In genomic region chr10:14163374-14164125, GRCh38 we compare ENCODE assay signal across 20 cellular contexts.
DNase-seq lines count a peak whose midpoint lies in the region; TF ChIP-seq lines count a peak whose summit lies in the region.
"Had no signal": no experiment of that assay in that cellular context is flagged by ENCODE, and none has a peak within 500 bp of the region (broad histone marks: within the 10 kb centered on the region; RNA-seq: fewer than 3 reads in every experiment).

No MANE protein-coding gene starts in this region.

- H3K9ac ChIP-seq in stomach smooth muscle (ENCODE audit: low read length in 2 of 2), result no peak overlapping the region

- H3K9me3 Mint-ChIP-seq in activated CD4-positive, alpha-beta T cell treated with anti-CD3 and anti-CD28 coated beads, Interleukin-2, amount 10 ng/mL, durations not matched to agents 24 days and 14 days, result no peaks in the 10 kb centered on the region
- no peaks in the 10 kb centered on the region for H3K9me3 Mint-ChIP-seq in HFFc6
- H3K9me3 Mint-ChIP-seq: activated naive CD8-positive, alpha-beta T cell treated with anti-CD3 and anti-CD28 coated beads, Interleukin-2, amount 10 ng/mL, durations not matched to agents 7 days and 5 days had no signal

- H3K4me1 ChIP-seq in stomach smooth muscle (ENCODE audit: control insufficient read depth, insufficient read depth, low read length), result no peaks in the 10 kb centered on the region
- H3K4me1 ChIP-seq: breast epithelium, gastrocnemius medialis, lower lobe of right lung, thyroid gland had no signal

- H3K4me3 Mint-ChIP-seq in activated CD4-positive, alpha-beta T cell treated with anti-CD3 and anti-CD28 coated beads, Interleukin-2, amount 10 ng/mL, durations not matched to agents 24 days and 14 days, result no peak overlapping the region
- H3K4me3 Mint-ChIP-seq in HFFc6, result no peak overlapping the region
- H3K4me3 Mint-ChIP-seq: activated naive CD8-positive, alpha-beta T cell treated with anti-CD3 and anti-CD28 coated beads, Interleukin-2, amount 10 ng/mL, durations not matched to agents 7 days and 5 days had no signal

- peaks cover 0 to 4% of the 10 kb centered on the region in 2 donors for H3K27me3 ChIP-seq in stomach smooth muscle (ENCODE audit: control insufficient read depth in 1 of 2, insufficient read depth in 2 of 2, low read length in 2 of 2)
- H3K27me3 ChIP-seq: thyroid gland had no signal

- peaks cover 20% of the 10 kb centered on the region for H3K27me3 Mint-ChIP-seq in activated CD4-positive, alpha-beta T cell treated with anti-CD3 and anti-CD28 coated beads, Interleukin-2, amount 10 ng/mL, durations not matched to agents 24 days and 14 days
- peaks cover 43% of the 10 kb centered on the region for H3K27me3 Mint-ChIP-seq in HFFc6 (ENCODE audit: insufficient read depth)

- H3K27ac Mint-ChIP-seq in activated CD4-positive, alpha-beta T cell treated with anti-CD3 and anti-CD28 coated beads, Interleukin-2, amount 10 ng/mL, durations not matched to agents 24 days and 14 days, result no peak overlapping the region
- H3K27ac Mint-ChIP-seq in HFFc6, result no peak overlapping the region
- H3K27ac Mint-ChIP-seq: activated naive CD8-positive, alpha-beta T cell treated with anti-CD3 and anti-CD28 coated beads, Interleukin-2, amount 10 ng/mL, durations not matched to agents 7 days and 5 days had no signal

- H3K36me3 Mint-ChIP-seq in activated CD4-positive, alpha-beta T cell treated with anti-CD3 and anti-CD28 coated beads, Interleukin-2, amount 10 ng/mL, durations not matched to agents 24 days and 14 days (ENCODE audit: low read depth), result no peaks in the 10 kb centered on the region
- no peaks in the 10 kb centered on the region for H3K36me3 Mint-ChIP-seq in HFFc6 (ENCODE audit: low read depth)
- H3K36me3 Mint-ChIP-seq: activated naive CD8-positive, alpha-beta T cell treated with anti-CD3 and anti-CD28 coated beads, Interleukin-2, amount 10 ng/mL, durations not matched to agents 7 days and 5 days had no signal

- no peaks in the 10 kb centered on the region for H3K36me3 ChIP-seq in stomach smooth muscle (ENCODE audit: control insufficient read depth in 2 of 2, insufficient read depth in 2 of 2, low read length in 2 of 2)
- H3K36me3 ChIP-seq: breast epithelium, gastrocnemius medialis, lower lobe of right lung, thyroid gland had no signal

- no peaks in the 10 kb centered on the region for H3K9me3 ChIP-seq in stomach smooth muscle (ENCODE audit: control insufficient read depth in 2 of 2, low read length in 2 of 2)
- H3K9me3 ChIP-seq: breast epithelium, gastrocnemius medialis, lower lobe of right lung, thyroid gland had no signal

- no peak overlapping the region for H3K27ac ChIP-seq in stomach smooth muscle (ENCODE audit: low read length)
- H3K27ac ChIP-seq: 22Rv1, breast epithelium, gastrocnemius medialis, lower lobe of right lung, thyroid gland had no signal

- peak; percentile 39 for DNase-seq in NCI-H1105 treated with DMSO at 0.1 percent for 48 hours (lab: John Stamatoyannopoulos, UW)
- no peak for DNase-seq in NCI-H1105 (lab: John Stamatoyannopoulos, UW)
- DNase-seq in astrocyte of the hippocampus (ENCODE audit: low read depth, low spot score), result peak; percentile 35
- DNase-seq in midbrain (lab: John Stamatoyannopoulos, UW), result peak; percentile 40
- DNase-seq in activated gamma-delta T cell (lab: John Stamatoyannopoulos, UW), result no peak
- no peak for DNase-seq in activated CD4-positive, alpha-beta T cell treated with anti-CD3 and anti-CD28 coated beads, Interleukin-2, amount 10 ng/mL, durations not matched to agents 24 days and 14 days
- DNase-seq in HFFc6, result no peak
- DNase-seq: activated naive CD8-positive, alpha-beta T cell treated with anti-CD3 and anti-CD28 coated beads, Interleukin-2, amount 10 ng/mL, durations not matched to agents 7 days and 5 days; dermis blood vessel endothelial cell; gastrocnemius medialis; GF-D8; Kasumi-1; lower lobe of right lung; NCI-H1694 treated with DMSO at 0.1 percent for 48 hours; stimulated activated CD4-positive, alpha-beta T cell treated with anti-CD3 and anti-CD28 coated beads, Interleukin-12 subunit alpha, Interleukin-12 subunit beta, amount 100 ng/mL, for 4 hours; T-helper 2 cell; thyroid gland had no signal

- intact Hi-C loops in activated CD4-positive, alpha-beta T cell treated with anti-CD3 and anti-CD28 coated beads, Interleukin-2, amount 10 ng/mL, durations not matched to agents 24 days and 14 days (cut with micrococcal nuclease), result no loop called here

- TF ChIP-seq CTCF in HFFc6 (IDR thresholded peaks at IDR 0.05), result no peak

- no peaks in the 10 kb centered on the region for H3K4me1 Mint-ChIP-seq in activated CD4-positive, alpha-beta T cell treated with anti-CD3 and anti-CD28 coated beads, Interleukin-2, amount 10 ng/mL, durations not matched to agents 24 days and 14 days
- no peaks in the 10 kb centered on the region for H3K4me1 Mint-ChIP-seq in HFFc6 (ENCODE audit: low read depth)
- H3K4me1 Mint-ChIP-seq: activated naive CD8-positive, alpha-beta T cell treated with anti-CD3 and anti-CD28 coated beads, Interleukin-2, amount 10 ng/mL, durations not matched to agents 7 days and 5 days had no signal

- H3K4me3 ChIP-seq in stomach smooth muscle (ENCODE audit: low read length in 2 of 2), result peak overlapping the region; percentile 3 to 23
- H3K4me3 ChIP-seq: breast epithelium, gastrocnemius medialis, lower lobe of right lung, thyroid gland had no signal

Comparison
In these comparisons a context has a peak if more than half of its experiments do, and no peak if none do; other contexts are left out.
1. DNase-seq: peak in NCI-H1105 treated with DMSO at 0.1 percent for 48 hours (single experiment), astrocyte of the hippocampus (single experiment) and midbrain (single experiment); none in NCI-H1105 (single experiment), activated gamma-delta T cell (single experiment), activated CD4-positive, alpha-beta T cell treated with anti-CD3 and anti-CD28 coated beads, Interleukin-2, amount 10 ng/mL, durations not matched to agents 24 days and 14 days (single experiment) and HFFc6 (single experiment).